In the genomic region with DNA sequence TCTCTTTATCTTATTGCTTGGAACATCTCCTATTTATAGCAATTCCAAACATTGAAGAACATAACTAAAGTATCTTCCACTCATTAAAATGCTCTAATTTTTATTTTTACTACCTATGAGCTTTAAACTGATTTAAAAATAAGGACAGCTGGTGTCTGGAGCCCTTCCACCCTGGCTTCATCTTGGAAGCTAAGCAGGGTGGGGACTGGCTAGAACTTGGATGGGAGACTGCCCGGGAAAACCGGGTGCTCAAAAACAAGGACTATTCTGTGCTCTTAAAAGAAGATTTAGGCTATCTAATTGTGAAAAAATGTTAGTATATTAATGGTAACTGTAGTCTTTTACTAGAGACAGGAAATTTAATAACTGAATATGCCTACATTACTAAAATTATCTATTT, we compare ENCODE assay signal across 17 cellular contexts.
DNase-seq lines count a peak whose midpoint lies in the region; ATAC-seq and TF ChIP-seq lines count a peak whose summit lies in the region.
"Had no signal": no experiment of that assay in that cellular context is flagged by ENCODE, and none has a peak within 500 bp of the region (broad histone marks: within the 10 kb centered on the region; RNA-seq: fewer than 3 reads in every experiment).

No MANE protein-coding gene starts in this region.

- H3K27ac Mint-ChIP-seq in T-helper 2 cell treated with Interferon-gamma antibody and Interleukin-4, amounts not matched to agents 5 μg/mL and 100 μg/mL, for 36 hours = no peak overlapping the region
- H3K27ac Mint-ChIP-seq: activated naive CD4-positive, alpha-beta T cell treated with anti-CD3 and anti-CD28 coated beads, Interleukin-2, amount 10 ng/mL, durations not matched to agents 7 days and 5 days had no signal

- H3K9me3 ChIP-seq in WERI-Rb-1 (ENCODE audit: severe bottlenecking) = no peaks in the 10 kb centered on the region
- H3K9me3 ChIP-seq: right atrium auricular region, thyroid gland had no signal

- H3K27me3 ChIP-seq in WERI-Rb-1 (ENCODE audit: insufficient read depth, low read depth, severe bottlenecking) = no peaks in the 10 kb centered on the region
- H3K27me3 ChIP-seq: right atrium auricular region, thyroid gland had no signal

- ATAC-seq in HG02763 (IDR thresholded peaks at IDR 0.05; ENCODE audit: unreplicated experiment) = no peak

- H3K4me3 ChIP-seq in WERI-Rb-1 (ENCODE audit: low read depth, low read length) (no peak overlapping the region), fibroblast of villous mesenchyme (ENCODE audit: low read depth, low read length) (no peak overlapping the region)
- H3K4me3 ChIP-seq: right atrium auricular region, SK-N-MC, thyroid gland had no signal

- no peaks in the 10 kb centered on the region for H3K36me3 ChIP-seq in WERI-Rb-1
- H3K36me3 ChIP-seq: right atrium auricular region, thyroid gland had no signal

- no peak overlapping the region for H3K27ac ChIP-seq in WERI-Rb-1
- H3K27ac ChIP-seq: right atrium auricular region, SK-N-MC, thyroid gland had no signal

- H3K27me3 Mint-ChIP-seq in T-helper 2 cell treated with Interferon-gamma antibody and Interleukin-4, amounts not matched to agents 5 μg/mL and 100 μg/mL, for 36 hours (ENCODE audit: low read depth) = peaks cover 22% of the 10 kb centered on the region

- no peak for TF ChIP-seq CTCF in WERI-Rb-1 (IDR thresholded peaks at IDR 0.05; ENCODE audit: low read depth, low read length)
- no peak for TF ChIP-seq CTCF in fibroblast of villous mesenchyme (IDR thresholded peaks at IDR 0.05; ENCODE audit: insufficient read depth, low read depth, low read length)

- CTCF ChIA-PET in HEK293T (lab: Yijun Ruan, JAX) = no interaction called here

- DNase-seq in ACHN (peak; percentile 4), HEK293T (ENCODE audit: extremely low spot score) (peak; percentile 15), WERI-Rb-1 (peak; percentile 22), fibroblast of villous mesenchyme (ENCODE audit: low read depth) (peak; percentile 33), NCI-H226 (no peak), NCI-H1930 (lab: John Stamatoyannopoulos, UW) (no peak)
- DNase-seq in T-helper 2 cell treated with Interferon-gamma antibody and Interleukin-4, amounts not matched to agents 5 μg/mL and 100 μg/mL, for 36 hours (ENCODE audit: low spot score) = no peak
- DNase-seq: activated CD4-positive, alpha-beta T cell treated with anti-CD3 and anti-CD28 coated beads, Interleukin-2, amount 50 U/mL, for 4 hours; activated naive CD4-positive, alpha-beta T cell treated with anti-CD3 and anti-CD28 coated beads, Interleukin-2, amount 10 ng/mL, durations not matched to agents 7 days and 5 days; AML-193; dermis blood vessel endothelial cell; NCI-H1048; NCI-H82; thyroid gland had no signal

- in situ Hi-C loops in ACHN (cut with HindIII; ENCODE audit: low pct_ligation_motif_present, low pct_unique_long_range_greater_than_20kb, low sequenced_read_pairs) = loop anchor here (25.0 kb wide), 1 partner anchor 435 kb away; no protein-coding TSS in a partner anchor

- no peak overlapping the region for H3K4me3 Mint-ChIP-seq in T-helper 2 cell treated with Interferon-gamma antibody and Interleukin-4, amounts not matched to agents 5 μg/mL and 100 μg/mL, for 36 hours
- H3K4me3 Mint-ChIP-seq: activated naive CD4-positive, alpha-beta T cell treated with anti-CD3 and anti-CD28 coated beads, Interleukin-2, amount 10 ng/mL, durations not matched to agents 7 days and 5 days had no signal

- H3K4me1 Mint-ChIP-seq in T-helper 2 cell treated with Interferon-gamma antibody and Interleukin-4, amounts not matched to agents 5 μg/mL and 100 μg/mL, for 36 hours (ENCODE audit: low read depth) = peaks cover 4% of the 10 kb centered on the region

- POLR2A ChIA-PET in HEK293T (lab: Yijun Ruan, JAX) = no interaction called here

- no peaks in the 10 kb centered on the region for H3K9me3 Mint-ChIP-seq in T-helper 2 cell treated with Interferon-gamma antibody and Interleukin-4, amounts not matched to agents 5 μg/mL and 100 μg/mL, for 36 hours
- H3K9me3 Mint-ChIP-seq: activated naive CD4-positive, alpha-beta T cell treated with anti-CD3 and anti-CD28 coated beads, Interleukin-2, amount 10 ng/mL, durations not matched to agents 7 days and 5 days had no signal

- H3K36me3 Mint-ChIP-seq in T-helper 2 cell treated with Interferon-gamma antibody and Interleukin-4, amounts not matched to agents 5 μg/mL and 100 μg/mL, for 36 hours (ENCODE audit: low read depth) = no peaks in the 10 kb centered on the region
- H3K36me3 Mint-ChIP-seq: activated naive CD4-positive, alpha-beta T cell treated with anti-CD3 and anti-CD28 coated beads, Interleukin-2, amount 10 ng/mL, durations not matched to agents 7 days and 5 days had no signal

TF ChIP-seq in HEK293T, 16 proteins besides CTCF, POLR2A, EP300 and RAD21:
- no peak for TF ChIP-seq ARNT (IDR thresholded peaks at IDR 0.05)
- no peak for TF ChIP-seq NFRKB (IDR thresholded peaks at IDR 0.05)
- no peak for TF ChIP-seq BHLHE40 (IDR thresholded peaks at IDR 0.05; ENCODE audit: borderline replicate concordance)
- no peak for TF ChIP-seq ZNF384 (IDR thresholded peaks at IDR 0.05)
- no peak for TF ChIP-seq FOXA1 (IDR thresholded peaks at IDR 0.05)
- TF ChIP-seq HDGF (IDR thresholded peaks at IDR 0.05; ENCODE audit: borderline replicate concordance) = no peak
- TF ChIP-seq FOXM1 (IDR thresholded peaks at IDR 0.05; ENCODE audit: borderline replicate concordance) = no peak
- no peak for TF ChIP-seq CTBP1 (IDR thresholded peaks at IDR 0.05; ENCODE audit: borderline replicate concordance)
- TF ChIP-seq FOXK2 (IDR thresholded peaks at IDR 0.05) = no peak
- no peak for TF ChIP-seq L3MBTL2 (conservative IDR thresholded peaks at IDR 0.05)

Comparison
In these comparisons a context has a peak if more than half of its experiments do, and no peak if none do; other contexts are left out.
1. DNase-seq: peak in ACHN (single experiment), HEK293T (single experiment), WERI-Rb-1 (single experiment) and fibroblast of villous mesenchyme (single experiment); none in T-helper 2 cell treated with Interferon-gamma antibody and Interleukin-4, amounts not matched to agents 5 μg/mL and 100 μg/mL, for 36 hours (single experiment), NCI-H226 (single experiment) and NCI-H1930 (0 of 2).